In genomic region chr2:136410673-136411072, GRCh38 we compare ENCODE assay signal across 11 cellular contexts.
"Had no signal": no experiment of that assay in that cellular context is flagged by ENCODE, and none has a peak within 500 bp of the region (broad histone marks: within the 10 kb centered on the region; RNA-seq: fewer than 3 reads in every experiment).

No MANE protein-coding gene starts in this region.

- H2AFZ ChIP-seq: GM23248, GM23338 had no signal

- H3K36me3 ChIP-seq: HAP-1 had no signal

- FAIRE-seq: H1, H54 had no signal

- ATAC-seq: GM23338, HCT116 had no signal

- DNase-seq: GM23248, GOT3, H7, H9, HCEC 1CT, HFFc6 had no signal

- H3K4me1 ChIP-seq: HAP-1 had no signal

- H3K9ac ChIP-seq: GM23248 had no signal

- H3K27ac ChIP-seq: GM23248 had no signal

- H3K4me2 ChIP-seq: GM23338 had no signal

- H3K9me3 ChIP-seq: HAP-1 had no signal

- H3K4me3 ChIP-seq: GM23248, GM23338, HAP-1 had no signal
